ENCODE assay signal across 11 cellular contexts in genomic region chr19:39097299-39097698, GRCh38. TPM values are rescaled to one million over a fixed set of nuclear protein-coding genes. Genes with fewer than 3 reads are reported as not detected.
"Had no signal": no experiment of that assay in that cellular context is flagged by ENCODE, and none has a peak within 500 bp of the region (broad histone marks: within the 10 kb centered on the region; RNA-seq: fewer than 3 reads in every experiment).

No MANE protein-coding gene starts in this region.

- H3K27ac ChIP-seq: GM23248 had no signal

- DNase-seq: GM23248, GOT3, H7, H9, HCEC 1CT, HFFc6 had no signal

- H2AFZ ChIP-seq: GM23248, GM23338 had no signal

- ATAC-seq: GM23338, HCT116 had no signal

- H3K4me3 ChIP-seq: GM23248, GM23338 had no signal

- FAIRE-seq: H1, H54 had no signal

- H3K9ac ChIP-seq: GM23248 had no signal

- H3K4me2 ChIP-seq: GM23338 had no signal

RNA-seq across cellular contexts. Expression of gene ACP7, which starts 13.1 kb away (rescaled TPM):
- total RNA-seq: GM23248, H4, HFFc6 had no signal
